Comparison of ENCODE assay signal across 16 cellular contexts in genomic region chr2:72533767-72534166, GRCh38.
DNase-seq lines count a peak whose midpoint lies in the region; ATAC-seq, FAIRE-seq and TF ChIP-seq lines count a peak whose summit lies in the region.
"Had no signal": no experiment of that assay in that cellular context is flagged by ENCODE, and none has a peak within 500 bp of the region (broad histone marks: within the 10 kb centered on the region; RNA-seq: fewer than 3 reads in every experiment).

No MANE protein-coding gene starts in this region.

- H3K27ac ChIP-seq in K562 (ENCODE audit: extremely low read depth, low read depth, low read length) (peak overlapping the region; percentile 14; the same call in 1 of the 3 replicates), left ventricle myocardium inferior (replicated peaks) (no peak overlapping the region)
- H3K27ac ChIP-seq: epithelial cell of prostate, lower lobe of right lung had no signal

- CTCF ChIA-PET in K562 (lab: Yijun Ruan, JAX; ENCODE audit: low intra/inter-chr PET ratio), result no interaction called here

- TF ChIP-seq CTCF in AG10803 (conservative IDR thresholded peaks at IDR 0.05; ENCODE audit: low read length) (no peak), K562 (IDR thresholded peaks at IDR 0.05 in 2 of 3, conservative IDR thresholded peaks at IDR 0.05 in 1 of 3; ENCODE audit: insufficient read depth in 2 of 3, low read depth in 1 of 3, low read length in 3 of 3) (no peak), left ventricle myocardium inferior (IDR thresholded peaks at IDR 0.05; ENCODE audit: borderline replicate concordance) (no peak), endothelial cell (IDR thresholded peaks at IDR 0.05; ENCODE audit: unreplicated experiment) (no peak)

- H3K4me3 ChIP-seq in AG10803 (ENCODE audit: low read length) (no peak overlapping the region), K562 (no peak overlapping the region), left ventricle myocardium inferior (no peak overlapping the region)
- H3K4me3 ChIP-seq: lower lobe of right lung had no signal

- no peak overlapping the region; a peak in 1 of 4 replicates for H3K9ac ChIP-seq in K562 (ENCODE audit: insufficient read depth in 1 of 2, low read depth in 2 of 2, low read length in 2 of 2)

- no peaks in the 10 kb centered on the region for H3K27me3 Mint-ChIP-seq in endothelial cell (ENCODE audit: unreplicated experiment)
- H3K27me3 Mint-ChIP-seq: activated CD4-positive, alpha-beta T cell treated with anti-CD3 and anti-CD28 coated beads for 36 hours; activated naive CD8-positive, alpha-beta T cell had no signal

- intact Hi-C loops in K562 (cut with micrococcal nuclease), result no loop called here
- intact Hi-C loops in left ventricle myocardium inferior (cut with micrococcal nuclease), result no loop called here

- H3K9me1 ChIP-seq in K562 (ENCODE audit: control insufficient read depth, insufficient read depth, low read length), result no peaks in the 10 kb centered on the region

- no peak for TF ChIP-seq RAD21 in K562 (CRISPR knock-in tag; conservative IDR thresholded peaks at IDR 0.05 in 1 of 2, IDR thresholded peaks at IDR 0.05 in 1 of 2)

- no TSS peak for BruUV-seq in K562 (replicated peaks; lab: Mats Ljungman, UMichigan)

- peak; percentile 83 for TF ChIP-seq EP300 in K562 (IDR thresholded peaks at IDR 0.05; ENCODE audit: low read length)

- in situ Hi-C loops in K562 (cut with MboI), result no loop called here

- no peaks in the 10 kb centered on the region for H4K20me1 ChIP-seq in K562 (replicated peaks; ENCODE audit: control insufficient read depth, insufficient read depth, low read length)

- H2AFZ ChIP-seq in K562 (ENCODE audit: low read depth, low read length), result peak overlapping the region; percentile 9; the same call in 1 of the 2 replicates

- POLR2A ChIA-PET in K562 (lab: Yijun Ruan, JAX), result interaction anchor here (1.2 kb wide), 1 partner anchor 18 kb away, joined by 4 read pairs; no protein-coding TSS in a partner anchor

- TF ChIP-seq POLR2A in K562 (conservative IDR thresholded peaks at IDR 0.05), result no peak

- no peaks in the 10 kb centered on the region for H3K36me3 ChIP-seq in K562 (ENCODE audit: control insufficient read depth, insufficient read depth, low read length)
- no peaks in the 10 kb centered on the region for H3K36me3 ChIP-seq in left ventricle myocardium inferior
- H3K36me3 ChIP-seq: lower lobe of right lung had no signal

- ATAC-seq in K562, result peak; percentile 72
- ATAC-seq: activated CD4-positive, alpha-beta T cell treated with anti-CD3 and anti-CD28 coated beads for 36 hours; lower lobe of right lung had no signal

- H3K4me1 ChIP-seq in K562 (replicated peaks in 1 of 2; ENCODE audit: control insufficient read depth in 2 of 2, insufficient read depth in 2 of 2, low read length in 2 of 2), result peaks cover 3 to 17% of the 10 kb centered on the region in 2 experiments; a peak in 3 of 5 replicates
- H3K4me1 ChIP-seq in left ventricle myocardium inferior, result no peaks in the 10 kb centered on the region
- H3K4me1 ChIP-seq: lower lobe of right lung had no signal

- no peak overlapping the region for H3K27ac Mint-ChIP-seq in endothelial cell (ENCODE audit: unreplicated experiment)
- H3K27ac Mint-ChIP-seq: activated CD4-positive, alpha-beta T cell treated with anti-CD3 and anti-CD28 coated beads for 36 hours; activated naive CD8-positive, alpha-beta T cell; nephron progenitor cell had no signal

- H3K9me3 Mint-ChIP-seq in endothelial cell (ENCODE audit: unreplicated experiment), result no peaks in the 10 kb centered on the region
- H3K9me3 Mint-ChIP-seq: nephron progenitor cell had no signal

- peak; percentile 11 for DNase-seq in AG10803 (ENCODE audit: low read depth)
- DNase-seq in M059J (ENCODE audit: low read depth), result peak; percentile 67
- DNase-seq in K562 (ENCODE audit: extremely low read depth in 1 of 4, low spot score in 3 of 4), result peak in 2 of 4 experiments; percentile 28 to 60
- peak; percentile 10 for DNase-seq in kidney glomerular epithelial cell (lab: John Stamatoyannopoulos, UW)
- no peak for DNase-seq in left ventricle myocardium inferior
- no peak for DNase-seq in stimulated activated naive CD4-positive, alpha-beta T cell (lab: John Stamatoyannopoulos, UW)
- no peak for DNase-seq in endothelial cell (ENCODE audit: low spot score)
- DNase-seq in hippocampal formation (lab: John Stamatoyannopoulos, UW), result no peak
- DNase-seq: activated CD4-positive, alpha-beta T cell treated with anti-CD3 and anti-CD28 coated beads for 36 hours; cerebellar nuclear complex; lower lobe of right lung; NCI-H2081 treated with DMSO at 0.1 percent for 48 hours; NCI-H748 treated with DMSO at 0.1 percent for 48 hours; nephron progenitor cell had no signal

- no peaks in the 10 kb centered on the region; the same call in 1 of the 2 replicates for H3K9me3 ChIP-seq in K562 (replicated peaks; ENCODE audit: control insufficient read depth, insufficient read depth, low read depth, low read length)
- no peaks in the 10 kb centered on the region for H3K9me3 ChIP-seq in left ventricle myocardium inferior (replicated peaks)
- H3K9me3 ChIP-seq: lower lobe of right lung had no signal

- peak; percentile 37 for FAIRE-seq in K562 (lab: Jason Lieb, UNC)

- peaks cover 6% of the 10 kb centered on the region for H3K4me1 Mint-ChIP-seq in endothelial cell (ENCODE audit: unreplicated experiment)
- H3K4me1 Mint-ChIP-seq: activated CD4-positive, alpha-beta T cell treated with anti-CD3 and anti-CD28 coated beads for 36 hours had no signal

- H3K4me3 Mint-ChIP-seq in endothelial cell (ENCODE audit: unreplicated experiment), result no peak overlapping the region
- H3K4me3 Mint-ChIP-seq: activated CD4-positive, alpha-beta T cell treated with anti-CD3 and anti-CD28 coated beads for 36 hours; activated naive CD8-positive, alpha-beta T cell; nephron progenitor cell had no signal

- no peaks in the 10 kb centered on the region for H3K27me3 ChIP-seq in K562 (ENCODE audit: control insufficient read depth in 2 of 2, insufficient read depth in 2 of 2, low read length in 2 of 2)
- H3K27me3 ChIP-seq in left ventricle myocardium inferior (ENCODE audit: low read depth), result no peaks in the 10 kb centered on the region

- no peak overlapping the region for H3K4me2 ChIP-seq in K562 (ENCODE audit: insufficient read depth, low read length)

- WGBS in K562 (ENCODE audit: insufficient coverage, low coverage, missing lambda C conversion rate), result 0% methylated on average over 1 of the region's 1 CpG

- H3K79me2 ChIP-seq in K562 (ENCODE audit: control insufficient read depth, insufficient read depth, low read length), result no peaks in the 10 kb centered on the region

- H3K36me3 Mint-ChIP-seq in endothelial cell (ENCODE audit: low read depth, unreplicated experiment), result no peaks in the 10 kb centered on the region

TF ChIP-seq in K562, 482 proteins besides CTCF, POLR2A, EP300 and RAD21 (continues in another document):
- no peak for TF ChIP-seq ZNF609 (CRISPR knock-in tag; IDR thresholded peaks at IDR 0.05; ENCODE audit: borderline replicate concordance)
- 0 out of 2 replicates have a peak, but pooled peaks have one; percentile 18 for TF ChIP-seq KHSRP (IDR thresholded peaks at IDR 0.05)
- no peak for TF ChIP-seq L3MBTL2 (IDR thresholded peaks at IDR 0.05)
- no peak for TF ChIP-seq SIX5 (IDR thresholded peaks at IDR 0.05; ENCODE audit: borderline replicate concordance in 1 of 2, insufficient read depth in 1 of 2, low read depth in 1 of 2, low read length in 2 of 2)
- TF ChIP-seq TAL1 (IDR thresholded peaks at IDR 0.05), result peak; percentile 80
- peak; percentile 90 for TF ChIP-seq NFIC (IDR thresholded peaks at IDR 0.05)
- peak; percentile 84 for TF ChIP-seq PML (IDR thresholded peaks at IDR 0.05; ENCODE audit: low read length)
- TF ChIP-seq JUN (IDR thresholded peaks at IDR 0.05; ENCODE audit: borderline replicate concordance, low read depth, low read length), result no peak
- TF ChIP-seq JUN (CRISPR knock-in tag; IDR thresholded peaks at IDR 0.05; ENCODE audit: borderline replicate concordance), result no peak
- no peak for TF ChIP-seq ZNF140 (CRISPR knock-in tag; IDR thresholded peaks at IDR 0.05)
- no peak for TF ChIP-seq ERF (CRISPR knock-in tag; IDR thresholded peaks at IDR 0.05)
- TF ChIP-seq FOXM1 (IDR thresholded peaks at IDR 0.05; ENCODE audit: low read depth), result peak; percentile 71
- no peak for TF ChIP-seq FOXM1 (CRISPR knock-in tag; IDR thresholded peaks at IDR 0.05; ENCODE audit: low read depth)
- TF ChIP-seq CSDE1 (IDR thresholded peaks at IDR 0.05), result no peak
- peak; percentile 94 for TF ChIP-seq FOSL1 (tag; conservative IDR thresholded peaks at IDR 0.05)

Comparison
In these comparisons a context has a peak if more than half of its experiments do, and no peak if none do; other contexts are left out.
1. DNase-seq: peak in AG10803 (single experiment), M059J (single experiment) and kidney glomerular epithelial cell (single experiment); none in left ventricle myocardium inferior (single experiment), stimulated activated naive CD4-positive, alpha-beta T cell (0 of 6), endothelial cell (single experiment) and hippocampal formation (0 of 2).